ENCODE assay signal across 9 cellular contexts in genomic region chr6:132491303-132491702, GRCh38. TPM values are rescaled to one million over a fixed set of nuclear protein-coding genes. Genes with fewer than 3 reads are reported as not detected.
A peak's percentile ranks its signal among the peaks of the same experiment; 100 is the strongest.
DNase-seq lines count a peak whose midpoint lies in the region; ATAC-seq and TF ChIP-seq lines count a peak whose summit lies in the region.
"Had no signal": no experiment of that assay in that cellular context is flagged by ENCODE, and none has a peak within 500 bp of the region (broad histone marks: within the 10 kb centered on the region; RNA-seq: fewer than 3 reads in every experiment).

No MANE protein-coding gene starts in this region.

- peaks cover 33% of the 10 kb centered on the region for H3K4me1 Mint-ChIP-seq in activated naive CD8-positive, alpha-beta T cell treated with anti-CD3 and anti-CD28 coated beads, Interleukin-2, amount 50 U/mL, for 24 hours
- peaks cover 29% of the 10 kb centered on the region for H3K4me1 Mint-ChIP-seq in activated naive CD8-positive, alpha-beta T cell treated with anti-CD3 and anti-CD28 coated beads for 36 hours
- peaks cover 41% of the 10 kb centered on the region for H3K4me1 Mint-ChIP-seq in activated B cell treated with CpG ODN at 0.5 μM for 24 hours

- H3K27me3 ChIP-seq in tibial artery (no peaks in the 10 kb centered on the region), prostate gland (replicated peaks; ENCODE audit: insufficient read depth) (no peaks in the 10 kb centered on the region)

- H3K27ac ChIP-seq in tibial artery = peak overlapping the region; percentile 49 to 66
- H3K27ac ChIP-seq in prostate gland = no peak overlapping the region

- intact Hi-C loops in activated B cell treated with CpG ODN at 0.5 μM for 24 hours (cut with micrococcal nuclease) = no loop called here
- intact Hi-C loops in tibial artery (cut with DNase I; ENCODE audit: low total_unique reads) = no loop called here
- intact Hi-C loops in prostate gland (cut with DNase I) = no loop called here

- H3K4me3 ChIP-seq in tibial artery = no peak overlapping the region
- no peak overlapping the region for H3K4me3 ChIP-seq in prostate gland

- CTCF ChIA-PET in activated B cell treated with CpG ODN at 0.5 μM for 24 hours (lab: Charles Lee) = no interaction called here

- DNase-seq in activated naive CD8-positive, alpha-beta T cell treated with anti-CD3 and anti-CD28 coated beads, Interleukin-2, amount 50 U/mL, for 24 hours = no peak
- no peak for DNase-seq in activated naive CD8-positive, alpha-beta T cell treated with anti-CD3 and anti-CD28 coated beads for 36 hours
- no peak for DNase-seq in activated B cell treated with CpG ODN at 0.5 μM for 24 hours
- DNase-seq in glomerular visceral epithelial cell (ENCODE audit: extremely low spot score) = peak; percentile 3
- DNase-seq in tibial artery = peak in 1 of 2 donors; percentile 66
- DNase-seq in prostate gland (ENCODE audit: low spot score) = no peak
- no peak for DNase-seq in SK-N-DZ (ENCODE audit: low spot score)
- DNase-seq in cortex of kidney (lab: John Stamatoyannopoulos, UW) = no peak
- DNase-seq: NCI-H524 treated with DMSO at 0.1 percent for 48 hours had no signal

- peaks cover 30% of the 10 kb centered on the region for H3K36me3 Mint-ChIP-seq in activated naive CD8-positive, alpha-beta T cell treated with anti-CD3 and anti-CD28 coated beads, Interleukin-2, amount 50 U/mL, for 24 hours (ENCODE audit: low read depth)
- H3K36me3 Mint-ChIP-seq in activated naive CD8-positive, alpha-beta T cell treated with anti-CD3 and anti-CD28 coated beads for 36 hours = peaks cover 26% of the 10 kb centered on the region
- peaks cover 37% of the 10 kb centered on the region for H3K36me3 Mint-ChIP-seq in activated B cell treated with CpG ODN at 0.5 μM for 24 hours (ENCODE audit: low read depth)

- H3K9me3 ChIP-seq in tibial artery (no peaks in the 10 kb centered on the region), prostate gland (no peaks in the 10 kb centered on the region)

- WGBS in prostate gland = 85% methylated on average over 5 of the region's 5 CpGs

- no peak overlapping the region for H3K4me3 Mint-ChIP-seq in activated naive CD8-positive, alpha-beta T cell treated with anti-CD3 and anti-CD28 coated beads, Interleukin-2, amount 50 U/mL, for 24 hours
- H3K4me3 Mint-ChIP-seq in activated naive CD8-positive, alpha-beta T cell treated with anti-CD3 and anti-CD28 coated beads for 36 hours = no peak overlapping the region
- no peak overlapping the region for H3K4me3 Mint-ChIP-seq in activated B cell treated with CpG ODN at 0.5 μM for 24 hours

- no peaks in the 10 kb centered on the region for H3K27me3 Mint-ChIP-seq in activated naive CD8-positive, alpha-beta T cell treated with anti-CD3 and anti-CD28 coated beads, Interleukin-2, amount 50 U/mL, for 24 hours
- no peaks in the 10 kb centered on the region for H3K27me3 Mint-ChIP-seq in activated naive CD8-positive, alpha-beta T cell treated with anti-CD3 and anti-CD28 coated beads for 36 hours
- no peaks in the 10 kb centered on the region for H3K27me3 Mint-ChIP-seq in activated B cell treated with CpG ODN at 0.5 μM for 24 hours

- POLR2A ChIA-PET in activated B cell treated with CpG ODN at 0.5 μM for 24 hours (lab: Charles Lee) = interaction anchor here (4.9 to 6.1 kb wide), 2 partner anchors 21 to 22 kb away, joined by 78 to 79 read pairs; partner anchors contain the start of gene STX7

- H3K9me3 Mint-ChIP-seq in activated naive CD8-positive, alpha-beta T cell treated with anti-CD3 and anti-CD28 coated beads, Interleukin-2, amount 50 U/mL, for 24 hours = peaks cover 5% of the 10 kb centered on the region
- H3K9me3 Mint-ChIP-seq in activated naive CD8-positive, alpha-beta T cell treated with anti-CD3 and anti-CD28 coated beads for 36 hours = peaks cover 8% of the 10 kb centered on the region
- no peaks in the 10 kb centered on the region for H3K9me3 Mint-ChIP-seq in activated B cell treated with CpG ODN at 0.5 μM for 24 hours

- peaks cover 0 to 57% (median 27%) of the 10 kb centered on the region in 4 donors for H3K4me1 ChIP-seq in tibial artery
- no peaks in the 10 kb centered on the region for H3K4me1 ChIP-seq in prostate gland (replicated peaks)

- H3K36me3 ChIP-seq in tibial artery (no peaks in the 10 kb centered on the region), prostate gland (no peaks in the 10 kb centered on the region)

- TF ChIP-seq CTCF in activated B cell treated with CpG ODN at 0.5 μM for 24 hours (IDR thresholded peaks at IDR 0.05) (no peak), tibial artery (IDR thresholded peaks at IDR 0.05) (no peak), prostate gland (IDR thresholded peaks at IDR 0.05) (no peak)

- ATAC-seq in activated naive CD8-positive, alpha-beta T cell treated with anti-CD3 and anti-CD28 coated beads, Interleukin-2, amount 50 U/mL, for 24 hours = peak; percentile 44
- ATAC-seq in activated B cell treated with CpG ODN at 0.5 μM for 24 hours (ENCODE audit: low read depth) = peak; percentile 47

- TF ChIP-seq POLR2A in prostate gland (IDR thresholded peaks at IDR 0.05) = no peak

- no peak overlapping the region for H3K27ac Mint-ChIP-seq in activated naive CD8-positive, alpha-beta T cell treated with anti-CD3 and anti-CD28 coated beads, Interleukin-2, amount 50 U/mL, for 24 hours
- no peak overlapping the region for H3K27ac Mint-ChIP-seq in activated naive CD8-positive, alpha-beta T cell treated with anti-CD3 and anti-CD28 coated beads for 36 hours
- H3K27ac Mint-ChIP-seq in activated B cell treated with CpG ODN at 0.5 μM for 24 hours = no peak overlapping the region

RNA-seq across cellular contexts. Expression of gene STX7, which starts 21.6 kb away (rescaled TPM):
- total RNA-seq in activated naive CD8-positive, alpha-beta T cell treated with anti-CD3 and anti-CD28 coated beads for 36 hours = 10 to 100 TPM; 14.8 to 16.3 TPM
- 109 and 138 TPM in 2 replicates for total RNA-seq in activated B cell treated with CpG ODN at 0.5 μM for 24 hours
- 10 to 100 TPM; 17.6 to 27.1 TPM for total RNA-seq in prostate gland
- 18.1 and 24.8 TPM in 2 replicates for polyA plus RNA-seq in SK-N-DZ (2014; cell fraction: cytosol; rRNA removed)
- polyA plus RNA-seq in SK-N-DZ (2014; cell fraction: nucleus; rRNA removed) = 12.4 and 19.4 TPM in 2 replicates

RNA-seq across cellular contexts. Expression of gene TAAR9, which starts 46.8 kb away (rescaled TPM):
- total RNA-seq in activated naive CD8-positive, alpha-beta T cell treated with anti-CD3 and anti-CD28 coated beads for 36 hours = not detected
- total RNA-seq in activated B cell treated with CpG ODN at 0.5 μM for 24 hours (not detected in 2 replicates), prostate gland (not detected)
- polyA plus RNA-seq in SK-N-DZ (2014; cell fraction: cytosol; rRNA removed) = not detected in 2 replicates
- polyA plus RNA-seq in SK-N-DZ (2014; cell fraction: nucleus; rRNA removed) = not detected in 2 replicates

Comparison
In these comparisons a context has a peak if more than half of its experiments do, and no peak if none do; other contexts are left out.
1. H3K27ac ChIP-seq: peak in tibial artery (2 of 2); none in prostate gland (0 of 2).